In the genomic region with DNA sequence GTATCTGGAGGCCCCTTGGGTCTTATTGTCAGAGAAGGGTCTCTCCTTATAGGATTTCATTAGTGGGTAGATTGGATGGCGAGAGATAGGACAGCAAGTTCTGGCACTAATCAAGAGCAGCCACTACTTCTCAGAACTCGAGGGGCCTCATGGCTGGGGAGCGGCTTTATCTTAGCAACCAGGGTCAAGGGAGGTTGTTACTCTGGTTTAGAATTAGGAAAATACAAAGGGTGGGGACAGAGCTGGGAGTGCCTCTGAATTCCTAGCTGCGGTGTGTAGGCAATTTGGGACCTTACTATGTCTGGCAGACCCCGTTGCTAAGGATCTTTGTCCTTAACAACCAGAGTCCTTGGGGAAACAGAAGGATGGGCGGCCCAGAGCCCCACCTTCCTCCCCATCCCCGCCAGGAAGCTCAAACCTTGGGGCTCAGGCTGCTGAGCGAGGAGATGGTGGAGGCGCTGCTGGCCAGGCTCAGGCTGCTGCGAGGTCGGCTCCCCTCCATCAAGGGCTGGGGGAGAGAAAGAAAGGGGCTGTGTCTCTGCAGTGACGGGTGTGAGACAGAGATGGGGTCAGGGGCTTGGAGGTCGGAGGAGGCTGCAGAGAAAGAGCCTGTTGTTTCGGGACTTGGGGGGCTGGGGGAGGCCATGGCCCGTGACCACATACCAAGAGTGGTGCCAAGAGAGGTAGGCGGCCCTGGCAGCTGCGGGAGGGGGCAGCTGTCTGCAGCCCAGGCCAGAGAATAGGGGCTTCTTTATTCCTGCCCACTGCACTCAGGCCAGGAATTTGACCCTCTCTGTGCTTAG, we compare ENCODE assay signal across 11 cellular contexts. TPM values are rescaled to one million over a fixed set of nuclear protein-coding genes. Genes with fewer than 3 reads are reported as not detected.
DNase-seq lines count a peak whose midpoint lies in the region; ATAC-seq and TF ChIP-seq lines count a peak whose summit lies in the region.
"Had no signal": no experiment of that assay in that cellular context is flagged by ENCODE, and none has a peak within 500 bp of the region (broad histone marks: within the 10 kb centered on the region; RNA-seq: fewer than 3 reads in every experiment).

No MANE protein-coding gene starts in this region.

- intact Hi-C loops in IMR-90 (cut with micrococcal nuclease) (no loop called here), breast epithelium (cut with DNase I; ENCODE audit: low total_unique reads) (no loop called here)

- H3K14ac ChIP-seq in IMR-90 (replicated peaks; ENCODE audit: low read depth, low read length) = peak overlapping the region; percentile 99

- DNase-seq in IMR-90 (no peak), breast epithelium (ENCODE audit: low spot score in 2 of 2) (no peak), DMS53 treated with DMSO at 0.1 percent for 48 hours (lab: John Stamatoyannopoulos, UW; ENCODE audit: unreplicated experiment) (no peak), amygdala (lab: John Stamatoyannopoulos, UW) (no peak)
- DNase-seq: activated CD4-positive, alpha-beta memory T cell treated with anti-CD3 and anti-CD28 coated beads for 36 hours; naive B cell; NCI-H82 had no signal

- peak overlapping the region; percentile 88 for H2BK5ac ChIP-seq in IMR-90 (ENCODE audit: low read depth, low read length, poor library complexity, severe bottlenecking)

- ATAC-seq in IMR-90 (ENCODE audit: low read depth) (no peak), HG03520 (IDR thresholded peaks at IDR 0.05; ENCODE audit: unreplicated experiment) (no peak), HG02981 (IDR thresholded peaks at IDR 0.05; ENCODE audit: unreplicated experiment) (no peak)

- H2BK20ac ChIP-seq in IMR-90 (ENCODE audit: low read depth, low read length) = no peak overlapping the region

- peaks cover 9% of the 10 kb centered on the region; the same call in 1 of the 2 replicates for H3K9me1 ChIP-seq in IMR-90 (ENCODE audit: insufficient read depth, low read length)

- dilution Hi-C loops in IMR-90 (cut with HindIII; ENCODE audit: low sequenced_read_pairs, unreplicated experiment) = no loop called here

- peak overlapping the region; percentile 82 for H3K27ac ChIP-seq in IMR-90 (ENCODE audit: insufficient read depth, low read length)
- peak overlapping the region; percentile 92 to 96 for H3K27ac ChIP-seq in breast epithelium
- H3K27ac ChIP-seq in liver (ENCODE audit: low read depth in 1 of 2, low read length in 2 of 2) = peak overlapping the region; percentile 94 to 95
- H3K27ac ChIP-seq in stomach smooth muscle (ENCODE audit: low read length) = peak overlapping the region; percentile 31

- peak overlapping the region; percentile 87 for H2AFZ ChIP-seq in IMR-90 (replicated peaks; ENCODE audit: low read length, poor library complexity)

- WGBS in IMR-90 (ENCODE audit: extremely low coverage in 2 of 2, insufficient read length in 1 of 2), 2 experiments = 59% methylated on average over 13 of the region's 17 CpGs; no CpG with 5 or more reads in 1 of the 2 experiments
- WGBS in liver = 67% methylated on average over 17 of the region's 17 CpGs

- H2AK5ac ChIP-seq in IMR-90 (ENCODE audit: low read depth, low read length) = peak overlapping the region; percentile 73

- H3K56ac ChIP-seq in IMR-90 (ENCODE audit: extremely low read depth, insufficient read depth, low read length) = no peak overlapping the region

- peaks cover 12% of the 10 kb centered on the region for H3K36me3 ChIP-seq in IMR-90 (ENCODE audit: control insufficient read depth, insufficient read depth, low read length)
- H3K36me3 ChIP-seq in breast epithelium = no peaks in the 10 kb centered on the region
- peaks cover 0 to 6% (median 0%) of the 10 kb centered on the region in 4 donors for H3K36me3 ChIP-seq in liver (ENCODE audit: control insufficient read depth in 4 of 4, insufficient read depth in 3 of 4, low read depth in 1 of 4, low read length in 3 of 4)
- H3K36me3 ChIP-seq in stomach smooth muscle (ENCODE audit: control insufficient read depth in 2 of 2, insufficient read depth in 2 of 2, low read length in 2 of 2) = peaks cover 0 to 2% of the 10 kb centered on the region in 2 donors

- peak overlapping the region; percentile 52; the same call in 1 of the 2 replicates for H4K5ac ChIP-seq in IMR-90 (ENCODE audit: low read depth, low read length)

- H3K4me1 ChIP-seq in IMR-90 (ENCODE audit: control insufficient read depth, insufficient read depth, low read length) (peaks cover 19% of the 10 kb centered on the region), breast epithelium (peaks cover 0 to 10% of the 10 kb centered on the region in 2 donors), liver (ENCODE audit: control insufficient read depth in 4 of 4, insufficient read depth in 4 of 4, low read length in 3 of 4) (peaks cover 5 to 9% (median 6%) of the 10 kb centered on the region in 4 donors), stomach smooth muscle (ENCODE audit: control insufficient read depth, insufficient read depth, low read length) (peaks cover 25% of the 10 kb centered on the region)

- peak overlapping the region; percentile 99 for H3K18ac ChIP-seq in IMR-90 (ENCODE audit: low read depth, low read length)

- no peak for TF ChIP-seq POLR2A in IMR-90 (IDR thresholded peaks at IDR 0.05; ENCODE audit: low read depth, low read length)
- TF ChIP-seq POLR2A in breast epithelium (IDR thresholded peaks at IDR 0.05) = no peak

- H3K23ac ChIP-seq in IMR-90 (ENCODE audit: low read depth, low read length) = peak overlapping the region; percentile 62; the same call in 1 of the 2 replicates

- peak overlapping the region; percentile 99 for H3K4ac ChIP-seq in IMR-90 (ENCODE audit: low read depth, low read length)

- H2BK15ac ChIP-seq in IMR-90 (ENCODE audit: low read depth, low read length) = no peak overlapping the region

- no peak for TF ChIP-seq CTCF in IMR-90 (conservative IDR thresholded peaks at IDR 0.05; ENCODE audit: low read depth, low read length)
- no peak for TF ChIP-seq CTCF in breast epithelium (IDR thresholded peaks at IDR 0.05)
- TF ChIP-seq CTCF in liver (IDR thresholded peaks at IDR 0.05; ENCODE audit: low read depth, low read length, missing input control) = no peak

- peak overlapping the region; percentile 89 for H2BK120ac ChIP-seq in IMR-90 (ENCODE audit: low read depth, low read length)

- H3K4me2 ChIP-seq in IMR-90 (ENCODE audit: low read depth, low read length) = peak overlapping the region; percentile 99

- peak overlapping the region; percentile 78; the same call in 1 of the 2 replicates for H4K91ac ChIP-seq in IMR-90 (ENCODE audit: insufficient read depth, low read depth, low read length)

- BruUV-seq in IMR-90 (replicated peaks; lab: Mats Ljungman, UMichigan) = no TSS peak

- H4K8ac ChIP-seq in IMR-90 (ENCODE audit: low read depth in 2 of 2, low read length in 2 of 2) = peak overlapping the region; percentile 93 to 98; a peak in 2 of 4 replicates

- H3K4me3 ChIP-seq in IMR-90 (ENCODE audit: insufficient read depth, low read depth, low read length) = peak overlapping the region; percentile 54
- peak overlapping the region; percentile 37 to 77 (median 53) for H3K4me3 ChIP-seq in breast epithelium
- H3K4me3 ChIP-seq in liver (ENCODE audit: low read depth in 1 of 3, low read length in 3 of 3) = peak overlapping the region; percentile 55 to 71 (median 67)
- H3K4me3 ChIP-seq in stomach smooth muscle (ENCODE audit: low read length in 2 of 2) = peak overlapping the region; percentile 50 to 67

- in situ Hi-C loops in IMR-90 (cut with MboI; ENCODE audit: low sequenced_read_pairs) = no loop called here

- H3K27me3 ChIP-seq in IMR-90 (ENCODE audit: control insufficient read depth, insufficient read depth, low read length) (no peaks in the 10 kb centered on the region), breast epithelium (no peaks in the 10 kb centered on the region), liver (ENCODE audit: control insufficient read depth in 4 of 4, insufficient read depth in 4 of 4, low read length in 3 of 4) (no peaks in the 10 kb centered on the region), stomach smooth muscle (ENCODE audit: control insufficient read depth in 1 of 2, insufficient read depth in 2 of 2, low read length in 2 of 2) (no peaks in the 10 kb centered on the region)

- TF ChIP-seq RAD21 in IMR-90 (IDR thresholded peaks at IDR 0.05; ENCODE audit: low read length) = no peak
- no peak for TF ChIP-seq RAD21 in liver (IDR thresholded peaks at IDR 0.05)

- H4K20me1 ChIP-seq in IMR-90 (ENCODE audit: insufficient read depth, low read length) = no peaks in the 10 kb centered on the region

- H2AK9ac ChIP-seq in IMR-90 (replicated peaks; ENCODE audit: low read depth, low read length, poor library complexity) = peak overlapping the region; percentile 96

- peaks cover 12 to 56% of the 10 kb centered on the region in 2 experiments for H3K79me1 ChIP-seq in IMR-90 (ENCODE audit: low read depth in 1 of 2, low read length in 2 of 2)

- CTCF ChIA-PET in IMR-90 (lab: Yijun Ruan, JAX) = interaction anchor here (0.6 kb wide), 1 partner anchor 112 kb away, joined by 8 read pairs; no protein-coding TSS in a partner anchor

- H3K9ac ChIP-seq in IMR-90 (ENCODE audit: low read depth, low read length) (peak overlapping the region; percentile 95), liver (ENCODE audit: low read depth in 1 of 2, low read length in 2 of 2) (peak overlapping the region in 1 of 2 donors; percentile 89), stomach smooth muscle (ENCODE audit: low read length in 2 of 2) (peak overlapping the region; percentile 77 to 86)

- no peaks in the 10 kb centered on the region for H3K9me3 ChIP-seq in IMR-90 (ENCODE audit: control insufficient read depth, insufficient read depth, low read length)
- H3K9me3 ChIP-seq in breast epithelium = no peaks in the 10 kb centered on the region
- no peaks in the 10 kb centered on the region for H3K9me3 ChIP-seq in liver (ENCODE audit: control insufficient read depth in 4 of 4, low read length in 3 of 4)
- H3K9me3 ChIP-seq in stomach smooth muscle (ENCODE audit: control insufficient read depth in 2 of 2, low read length in 2 of 2) = no peaks in the 10 kb centered on the region

- POLR2A ChIA-PET in IMR-90 (lab: Charles Lee; ENCODE audit: unreplicated experiment) = interaction anchor here (0.6 kb wide), 1 partner anchor 22 kb away, joined by 3 read pairs; no protein-coding TSS in a partner anchor

RNA-seq across cellular contexts. Expression of a gene that starts 1.1 kb away (rescaled TPM):
- 4.2 and 4.5 TPM in 2 replicates for total RNA-seq in IMR-90 (2012; rRNA removed)
- 14.4 and 17.2 TPM in 2 replicates for polyA plus RNA-seq in IMR-90 (2012; rRNA removed)
- polyA plus RNA-seq in IMR-90 (2012; cell fraction: cytosol; rRNA removed) = 17.5 and 22.0 TPM in 2 replicates
- polyA plus RNA-seq in IMR-90 (2012; cell fraction: nucleus; rRNA removed; ENCODE audit: low replicate concordance) = 28.8 and 60.3 TPM in 2 replicates
- 10 to 100 TPM in 2 of 3 donors, 1 to 10 TPM in 1; 6.4 to 25.6 (median 22.4) TPM for total RNA-seq in breast epithelium
- 1 to 10 TPM; 4.4 to 7.3 TPM for total RNA-seq in liver
- polyA plus RNA-seq in liver = 10 to 100 TPM in 1 of 2 donors, 1 to 10 TPM in 1; 5.3 to 17.2 TPM

RNA-seq across cellular contexts. Expression of a gene that starts 4.9 kb away (rescaled TPM):
- 26.7 and 39.4 TPM in 2 replicates for total RNA-seq in IMR-90 (2012; rRNA removed)
- polyA plus RNA-seq in IMR-90 (2012; rRNA removed) = 87.7 and 104 TPM in 2 replicates
- 79.7 and 87.7 TPM in 2 replicates for polyA plus RNA-seq in IMR-90 (2012; cell fraction: cytosol; rRNA removed)
- polyA plus RNA-seq in IMR-90 (2012; cell fraction: nucleus; rRNA removed; ENCODE audit: low replicate concordance) = 144 and 158 TPM in 2 replicates
- total RNA-seq in breast epithelium = 10 to 100 TPM; 59.6 to 74.2 (median 65.4) TPM
- 10 to 100 TPM; 13.2 to 52.5 TPM for total RNA-seq in liver
- 1 to 10 TPM; 5.6 to 9.3 TPM for polyA plus RNA-seq in liver

RNA-seq across cellular contexts. Expression of a gene that starts 31.0 kb away (rescaled TPM):
- total RNA-seq in IMR-90 (2012; rRNA removed) = 0.54 and 0.56 TPM in 2 replicates
- polyA plus RNA-seq in IMR-90 (2012; rRNA removed) = 4.5 and 5.6 TPM in 2 replicates
- 7.9 TPM in 2 replicates for polyA plus RNA-seq in IMR-90 (2012; cell fraction: cytosol; rRNA removed)
- 14.0 and 14.9 TPM in 2 replicates for polyA plus RNA-seq in IMR-90 (2012; cell fraction: nucleus; rRNA removed; ENCODE audit: low replicate concordance)
- total RNA-seq in breast epithelium = 10 to 100 TPM; 13.1 to 18.6 (median 14.6) TPM
- 10 to 100 TPM in 1 of 2 donors, 1 to 10 TPM in 1; 3.7 to 11.2 TPM for total RNA-seq in liver
- polyA plus RNA-seq in liver = 10 to 100 TPM in 1 of 2 donors, 1 to 10 TPM in 1; 4.9 to 12.6 TPM

RNA-seq across cellular contexts. Expression of a gene that starts 31.2 kb away (rescaled TPM):
- total RNA-seq in IMR-90 (2012; rRNA removed) (under 0.01 TPM in 1 of 2 replicates, not detected in the other), breast epithelium (under 1 TPM in 2 of 3 donors, not detected in 1; 0.48 to 0.73 TPM), liver (under 1 TPM in 1 of 2 donors, not detected in 1; 0.05 TPM)
- polyA plus RNA-seq in IMR-90 (2012; rRNA removed) (0.20 and 0.26 TPM in 2 replicates), liver (under 1 TPM; 0.03 to 0.19 TPM)
- polyA plus RNA-seq in IMR-90 (2012; cell fraction: cytosol; rRNA removed) = 0.11 and 0.18 TPM in 2 replicates
- 0.11 and 0.15 TPM in 2 replicates for polyA plus RNA-seq in IMR-90 (2012; cell fraction: nucleus; rRNA removed; ENCODE audit: low replicate concordance)

RNA-seq across cellular contexts. Expression of a gene that starts 32.8 kb away (rescaled TPM):
- total RNA-seq in IMR-90 (2012; rRNA removed) (37.3 and 39.2 TPM in 2 replicates), breast epithelium (100 to 1,000 TPM; 131 to 333 (median 223) TPM), liver (100 to 1,000 TPM; 196 to 280 TPM)
- polyA plus RNA-seq in IMR-90 (2012; rRNA removed) (253 and 261 TPM in 2 replicates), liver (100 to 1,000 TPM; 186 to 775 TPM)
- 236 and 325 TPM in 2 replicates for polyA plus RNA-seq in IMR-90 (2012; cell fraction: cytosol; rRNA removed)
- polyA plus RNA-seq in IMR-90 (2012; cell fraction: nucleus; rRNA removed; ENCODE audit: low replicate concordance) = 149 and 260 TPM in 2 replicates

Comparison
In these comparisons a context has a peak if more than half of its experiments do, and no peak if none do; other contexts are left out.
1. H3K27ac ChIP-seq: peak in every context shown above with its lines; median percentile 94 in liver; 94 in breast epithelium; 82 in IMR-90; 31 in stomach smooth muscle.